26 cellular contexts compared by ENCODE assay signal in genomic region chr17:73605444-73605843, GRCh38. TPM values are rescaled to one million over a fixed set of nuclear protein-coding genes. Genes with fewer than 3 reads are reported as not detected.
"Had no signal": no experiment of that assay in that cellular context is flagged by ENCODE, and none has a peak within 500 bp of the region (broad histone marks: within the 10 kb centered on the region; RNA-seq: fewer than 3 reads in every experiment).

No MANE protein-coding gene starts in this region.

- H3K4me3 ChIP-seq: breast epithelium, colonic mucosa had no signal

- H3K4me1 Mint-ChIP-seq: activated CD4-positive, alpha-beta memory T cell treated with anti-CD3 and anti-CD28 coated beads, Interleukin-2, amount 10 ng/mL, durations not matched to agents 7 days and 5 days; activated CD4-positive, alpha-beta T cell treated with anti-CD3 and anti-CD28 coated beads, Interleukin-2, amount 10 ng/mL, durations not matched to agents 7 days and 5 days; activated T-helper 17 cell treated with anti-CD3 and anti-CD28 coated beads, Interleukin-2, amount 50 U/mL, for 72 hours had no signal

- H3K27me3 ChIP-seq: colonic mucosa had no signal

- H3K27me3 Mint-ChIP-seq: activated naive CD4-positive, alpha-beta T cell treated with anti-CD3 and anti-CD28 coated beads, Interleukin-2, amount 50 U/mL, for 24 hours; activated naive CD8-positive, alpha-beta T cell treated with anti-CD3 and anti-CD28 coated beads, Interleukin-2, amount 10 ng/mL, durations not matched to agents 7 days and 5 days; brain had no signal

- H3K4me1 ChIP-seq: breast epithelium, colonic mucosa had no signal

- H3K4me3 Mint-ChIP-seq: activated CD4-positive, alpha-beta memory T cell treated with anti-CD3 and anti-CD28 coated beads, Interleukin-2, amount 10 ng/mL, durations not matched to agents 7 days and 5 days; activated CD4-positive, alpha-beta T cell treated with anti-CD3 and anti-CD28 coated beads, Interleukin-2, amount 10 ng/mL, durations not matched to agents 7 days and 5 days; activated naive CD4-positive, alpha-beta T cell treated with anti-CD3 and anti-CD28 coated beads for 36 hours; activated naive CD4-positive, alpha-beta T cell treated with anti-CD3 and anti-CD28 coated beads, Interleukin-2, amount 50 U/mL, for 24 hours; activated naive CD8-positive, alpha-beta T cell treated with anti-CD3 and anti-CD28 coated beads, Interleukin-2, amount 10 ng/mL, durations not matched to agents 7 days and 5 days; activated T-cell treated with anti-CD3 and anti-CD28 coated beads, Interleukin-2, amount 50 U/mL, for 4 hours; activated T-helper 17 cell treated with anti-CD3 and anti-CD28 coated beads, Interleukin-2, amount 50 U/mL, for 72 hours; brain; WTC11 had no signal

- DNase-seq: activated CD4-positive, alpha-beta memory T cell treated with anti-CD3 and anti-CD28 coated beads, Interleukin-2, amount 10 ng/mL, durations not matched to agents 7 days and 5 days; activated CD4-positive, alpha-beta T cell treated with anti-CD3 and anti-CD28 coated beads for 1 hour; activated CD4-positive, alpha-beta T cell treated with anti-CD3 and anti-CD28 coated beads for 4 hours; activated CD4-positive, alpha-beta T cell treated with anti-CD3 and anti-CD28 coated beads, Interleukin-2, amount 10 ng/mL, durations not matched to agents 7 days and 5 days; activated CD4-positive, alpha-beta T cell treated with anti-CD3 and anti-CD28 coated beads, Interleukin-2, amount 50 U/mL, for 4 hours; activated CD8-positive, alpha-beta memory T cell treated with anti-CD3 and anti-CD28 coated beads, Interleukin-2, amount 50 U/mL, for 48 hours; activated effector memory CD4-positive, alpha-beta T cell treated with Interleukin-2 at 50 U/mL for 16 hours; activated naive CD4-positive, alpha-beta T cell treated with anti-CD3 and anti-CD28 coated beads for 36 hours; activated naive CD8-positive, alpha-beta T cell treated with anti-CD3 and anti-CD28 coated beads, Interleukin-2, amount 10 ng/mL, durations not matched to agents 7 days and 5 days; activated T-cell treated with anti-CD3 and anti-CD28 coated beads, Interleukin-2, amount 50 U/mL, for 4 hours; amniotic stem cell; aorta; colonic mucosa; effector CD8-positive, alpha-beta T cell; foreskin fibroblast; head of caudate nucleus; T-helper 2 cell had no signal

- H3K27ac ChIP-seq: breast epithelium, colonic mucosa, epithelial cell of prostate, VCaP had no signal

- ATAC-seq: activated T-cell treated with anti-CD3 and anti-CD28 coated beads, Interleukin-2, amount 50 U/mL, for 4 hours; activated T-helper 17 cell treated with anti-CD3 and anti-CD28 coated beads, Interleukin-2, amount 50 U/mL, for 72 hours; WTC11 had no signal

- H3K9me3 Mint-ChIP-seq: activated CD4-positive, alpha-beta memory T cell treated with anti-CD3 and anti-CD28 coated beads, Interleukin-2, amount 10 ng/mL, durations not matched to agents 7 days and 5 days; activated CD4-positive, alpha-beta T cell treated with anti-CD3 and anti-CD28 coated beads, Interleukin-2, amount 10 ng/mL, durations not matched to agents 7 days and 5 days; activated naive CD4-positive, alpha-beta T cell treated with anti-CD3 and anti-CD28 coated beads for 36 hours; activated naive CD4-positive, alpha-beta T cell treated with anti-CD3 and anti-CD28 coated beads, Interleukin-2, amount 50 U/mL, for 24 hours; activated T-cell treated with anti-CD3 and anti-CD28 coated beads, Interleukin-2, amount 50 U/mL, for 4 hours; activated T-helper 17 cell treated with anti-CD3 and anti-CD28 coated beads, Interleukin-2, amount 50 U/mL, for 72 hours; WTC11 had no signal

- H3K27ac Mint-ChIP-seq: activated CD4-positive, alpha-beta memory T cell treated with anti-CD3 and anti-CD28 coated beads, Interleukin-2, amount 10 ng/mL, durations not matched to agents 7 days and 5 days; activated CD4-positive, alpha-beta T cell treated with anti-CD3 and anti-CD28 coated beads, Interleukin-2, amount 10 ng/mL, durations not matched to agents 7 days and 5 days; activated naive CD4-positive, alpha-beta T cell treated with anti-CD3 and anti-CD28 coated beads for 36 hours; activated naive CD4-positive, alpha-beta T cell treated with anti-CD3 and anti-CD28 coated beads, Interleukin-2, amount 50 U/mL, for 24 hours; activated naive CD8-positive, alpha-beta T cell treated with anti-CD3 and anti-CD28 coated beads, Interleukin-2, amount 10 ng/mL, durations not matched to agents 7 days and 5 days; WTC11 had no signal

- H3K9me3 ChIP-seq: breast epithelium, colonic mucosa had no signal

- H3K36me3 ChIP-seq: breast epithelium, colonic mucosa had no signal

- H3K36me3 Mint-ChIP-seq: WTC11 had no signal

RNA-seq across cellular contexts. Expression of gene SDK2, which starts 38.8 kb away (rescaled TPM):
- total RNA-seq: dermis microvascular lymphatic vessel endothelial cell, endothelial cell of umbilical vein had no signal
